In the genomic region with DNA sequence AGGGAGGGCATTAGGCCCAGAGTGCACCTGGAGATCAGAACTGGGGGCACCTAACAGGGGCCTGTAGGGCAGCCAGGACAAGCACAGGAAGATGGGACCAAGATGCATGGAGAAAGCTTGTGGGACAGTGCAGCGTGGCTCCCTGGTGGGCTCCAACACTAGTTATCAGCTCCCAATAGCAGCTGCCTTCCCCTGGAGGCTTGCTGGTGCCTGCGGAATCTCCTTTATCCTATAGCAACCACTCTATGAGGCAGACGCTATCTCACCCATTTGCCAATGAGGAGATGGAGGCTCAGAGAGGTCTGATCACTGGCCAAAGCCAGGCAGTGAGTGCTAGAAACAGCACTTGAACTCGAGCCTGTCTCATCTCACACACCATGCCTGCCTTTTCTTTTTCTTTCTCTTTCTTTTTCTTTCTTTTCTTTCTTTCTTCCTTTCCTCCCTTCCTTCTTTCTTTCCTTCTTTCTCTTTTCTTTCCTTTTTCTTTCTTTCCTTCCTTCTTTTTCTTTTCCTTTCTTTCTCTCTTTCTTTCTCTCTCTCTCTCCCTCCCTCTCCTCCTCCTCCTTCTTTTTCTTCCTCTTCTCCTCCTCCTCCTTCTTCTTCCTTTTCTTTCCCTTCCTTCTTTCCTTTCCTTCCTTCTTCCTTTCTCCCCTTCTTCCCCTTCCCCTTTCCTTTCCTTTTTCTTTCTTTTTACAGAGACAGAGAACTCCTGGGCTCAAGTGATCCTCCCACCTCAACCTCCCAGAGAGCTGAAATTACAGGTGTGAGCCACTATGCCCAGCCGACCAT, we compare ENCODE assay signal across 24 cellular contexts. TPM values are rescaled to one million over a fixed set of nuclear protein-coding genes. Genes with fewer than 3 reads are reported as not detected.
A peak's percentile ranks its signal among the peaks of the same experiment; 100 is the strongest.
DNase-seq lines count a peak whose midpoint lies in the region; ATAC-seq, FAIRE-seq and TF ChIP-seq lines count a peak whose summit lies in the region.
"Had no signal": no experiment of that assay in that cellular context is flagged by ENCODE, and none has a peak within 500 bp of the region (broad histone marks: within the 10 kb centered on the region; RNA-seq: fewer than 3 reads in every experiment).

No MANE protein-coding gene starts in this region.

- H2BK5ac ChIP-seq in H1 (ENCODE audit: low read depth, low read length) (no peak overlapping the region), mesendoderm (ENCODE audit: low read length) (no peak overlapping the region)

- no peak for TF ChIP-seq RAD21 in H1 (IDR thresholded peaks at IDR 0.05 in 1 of 2, conservative IDR thresholded peaks at IDR 0.05 in 1 of 2; ENCODE audit: low read depth in 2 of 2, low read length in 2 of 2)

- H3K4me1 Mint-ChIP-seq in GM23338 = no peaks in the 10 kb centered on the region
- H3K4me1 Mint-ChIP-seq in activated T-cell treated with anti-CD3 and anti-CD28 coated beads, Interleukin-2, amount 50 U/mL, for 24 hours (ENCODE audit: low read depth) = no peaks in the 10 kb centered on the region
- H3K4me1 Mint-ChIP-seq: CD14-positive monocyte; CD4-positive, alpha-beta memory T cell had no signal

- H3K79me1 ChIP-seq in H1 (ENCODE audit: low read depth, low read length) (no peaks in the 10 kb centered on the region), mesendoderm (ENCODE audit: low read length) (no peaks in the 10 kb centered on the region)

- no peak overlapping the region for H2BK20ac ChIP-seq in H1 (ENCODE audit: low read length)

- no peaks in the 10 kb centered on the region; the same call in 1 of the 2 replicates for H3K9me2 ChIP-seq in GM23338 (ENCODE audit: insufficient read depth)

- POLR2A ChIA-PET in HEK293 (lab: Yijun Ruan, JAX) = no interaction called here
- POLR2A ChIA-PET in H1 (lab: Charles Lee; ENCODE audit: partially characterized antibody) = interaction anchor here (1.1 kb wide), 1 partner anchor 18 kb away, joined by 3 read pairs; no protein-coding TSS in a partner anchor

- no peaks in the 10 kb centered on the region for H4K20me1 ChIP-seq in GM23338 (replicated peaks; ENCODE audit: insufficient read depth)
- H4K20me1 ChIP-seq in H1 (replicated peaks in 1 of 2; ENCODE audit: control insufficient read depth in 1 of 2, insufficient read depth in 2 of 2, low read length in 2 of 2) = no peaks in the 10 kb centered on the region
- H4K20me1 ChIP-seq: BLaER1 had no signal

- H4K5ac ChIP-seq in H1 (ENCODE audit: insufficient read length, low read depth, low read length) = no peak overlapping the region
- H4K5ac ChIP-seq in mesendoderm (ENCODE audit: low read length) = no peak overlapping the region

- TF ChIP-seq CTCF in GM23338 (conservative IDR thresholded peaks at IDR 0.05; ENCODE audit: low read depth in 2 of 2) (no peak), HEK293 (tag by site-specific recombination; IDR thresholded peaks at IDR 0.05) (no peak), H1 (IDR thresholded peaks at IDR 0.05; ENCODE audit: control extremely low read depth in 1 of 3, insufficient read depth in 1 of 3, low read depth in 1 of 3, low read length in 3 of 3) (no peak; a peak in 1 of 4 replicates)

- no peak for DNase-seq in GM23338 (ENCODE audit: low spot score)
- DNase-seq in H1 (ENCODE audit: low read depth in 1 of 2, low spot score in 2 of 2) = no peak
- DNase-seq in mesendoderm = peak; percentile 60
- no peak for DNase-seq in activated T-cell treated with anti-CD3 and anti-CD28 coated beads, Interleukin-2, amount 50 U/mL, for 24 hours
- DNase-seq in effector CD4-positive, alpha-beta T cell = no peak
- DNase-seq: ACHN; Calu3; CD4-positive, alpha-beta memory T cell; DMS79 treated with DMSO at 0.1 percent for 48 hours; GF-D8; IMR-90; Karpas-422; KBM-7 had no signal

- no peak for FAIRE-seq in H1 (lab: Jason Lieb, UNC)
- FAIRE-seq: A204.1, GM19239, H54 had no signal

- H3K14ac ChIP-seq in H1 (ENCODE audit: insufficient read length) = no peak overlapping the region

- H3K56ac ChIP-seq in H1 (replicated peaks; ENCODE audit: insufficient read length, low read depth, low read length) (no peak overlapping the region), mesendoderm (ENCODE audit: low read length) (no peak overlapping the region)

- no peak overlapping the region for H3K18ac ChIP-seq in H1 (ENCODE audit: extremely low read depth, low read length)
- no peak overlapping the region for H3K18ac ChIP-seq in mesendoderm (ENCODE audit: low read length)

- H3K4ac ChIP-seq in H1 (replicated peaks; ENCODE audit: insufficient read length, low read depth, low read length) (no peak overlapping the region), mesendoderm (ENCODE audit: low read depth, low read length) (no peak overlapping the region)

- no peak overlapping the region for H3K4me3 ChIP-seq in GM23338
- no peak overlapping the region for H3K4me3 ChIP-seq in HEK293 (ENCODE audit: low read depth, low read length)
- H3K4me3 ChIP-seq in H1 (ENCODE audit: extremely low read depth in 1 of 4, insufficient read depth in 2 of 4, low read depth in 3 of 4, low read length in 4 of 4) = no peak overlapping the region
- no peak overlapping the region for H3K4me3 ChIP-seq in mesendoderm (ENCODE audit: low read length)
- H3K4me3 ChIP-seq: BLaER1 had no signal

- H3K4me1 ChIP-seq in GM23338 (ENCODE audit: insufficient read depth) (no peaks in the 10 kb centered on the region), HEK293 (ENCODE audit: control insufficient read depth, insufficient read depth, low read length) (peaks cover 6% of the 10 kb centered on the region), H1 (replicated peaks in 1 of 4; ENCODE audit: control insufficient read depth in 3 of 4, insufficient read depth in 4 of 4, low read length in 3 of 4) (no peaks in the 10 kb centered on the region), mesendoderm (ENCODE audit: control insufficient read depth, low read depth, low read length) (no peaks in the 10 kb centered on the region)

- 0 out of 2 replicates have a peak overlapping the region, but pooled peaks have one; percentile 50 for H2BK12ac ChIP-seq in H1 (ENCODE audit: low read depth, low read length)

- peaks cover 5% of the 10 kb centered on the region for H3K27me3 Mint-ChIP-seq in GM23338 (ENCODE audit: insufficient read depth, low read depth, poor library complexity)
- peaks cover 3% of the 10 kb centered on the region for H3K27me3 Mint-ChIP-seq in activated T-cell treated with anti-CD3 and anti-CD28 coated beads, Interleukin-2, amount 50 U/mL, for 24 hours

- H3K36me3 Mint-ChIP-seq in GM23338 (ENCODE audit: low read depth) = no peaks in the 10 kb centered on the region
- H3K36me3 Mint-ChIP-seq in activated T-cell treated with anti-CD3 and anti-CD28 coated beads, Interleukin-2, amount 50 U/mL, for 24 hours (ENCODE audit: low read depth) = no peaks in the 10 kb centered on the region
- H3K36me3 Mint-ChIP-seq: CD14-positive monocyte; CD4-positive, alpha-beta memory T cell had no signal

- H3K4me2 ChIP-seq in GM23338 = no peak overlapping the region
- no peak overlapping the region for H3K4me2 ChIP-seq in H1 (ENCODE audit: insufficient read depth in 1 of 2, low read depth in 2 of 2, low read length in 2 of 2)
- H3K4me2 ChIP-seq in mesendoderm (ENCODE audit: low read length) = no peak overlapping the region
- H3K4me2 ChIP-seq: BLaER1 had no signal

- H3K9me3 Mint-ChIP-seq in GM23338 = no peaks in the 10 kb centered on the region; the same call in 1 of the 3 replicates
- H3K9me3 Mint-ChIP-seq in activated T-cell treated with anti-CD3 and anti-CD28 coated beads, Interleukin-2, amount 50 U/mL, for 24 hours = no peaks in the 10 kb centered on the region
- H3K9me3 Mint-ChIP-seq: CD14-positive monocyte; CD4-positive, alpha-beta memory T cell had no signal

- H3K4me3 Mint-ChIP-seq in GM23338 = no peak overlapping the region; the same call in 2 of the 3 replicates
- no peak overlapping the region for H3K4me3 Mint-ChIP-seq in activated T-cell treated with anti-CD3 and anti-CD28 coated beads, Interleukin-2, amount 50 U/mL, for 24 hours
- H3K4me3 Mint-ChIP-seq: CD14-positive monocyte; CD4-positive, alpha-beta memory T cell had no signal

- 85% methylated on average over 5 of the region's 5 CpGs; no CpG with 5 or more reads in 1 of the 2 experiments for WGBS in H1 (ENCODE audit: extremely low coverage in 1 of 2, insufficient coverage in 1 of 2, insufficient read length in 1 of 2, insufficient replicate concordance in 2 of 2, low coverage in 1 of 2, low lambda C conversion rate in 2 of 2, missing lambda C conversion rate in 1 of 2), 2 experiments
- WGBS in mesendoderm (ENCODE audit: extremely low coverage, insufficient coverage, low lambda C conversion rate) = no CpG with 5 or more reads among the region's 5 CpGs

- ATAC-seq in GM23338 (peak; percentile 62), GM18511 (IDR thresholded peaks at IDR 0.05; ENCODE audit: unreplicated experiment) (no peak), HG03521 (IDR thresholded peaks at IDR 0.05; ENCODE audit: unreplicated experiment) (no peak)
- ATAC-seq: HCT116 had no signal

- H4K8ac ChIP-seq in H1 (ENCODE audit: extremely low read depth, insufficient read depth, low read length) (no peak overlapping the region), mesendoderm (ENCODE audit: low read depth, low read length) (no peak overlapping the region)

- H3K27ac Mint-ChIP-seq in GM23338 = no peak overlapping the region
- no peak overlapping the region for H3K27ac Mint-ChIP-seq in activated T-cell treated with anti-CD3 and anti-CD28 coated beads, Interleukin-2, amount 50 U/mL, for 24 hours
- H3K27ac Mint-ChIP-seq: CD14-positive monocyte had no signal

- H3K27ac ChIP-seq in GM23338 (ENCODE audit: low read depth) = no peak overlapping the region
- no peak overlapping the region for H3K27ac ChIP-seq in HEK293 (ENCODE audit: extremely low read depth, low read depth, low read length)
- no peak overlapping the region for H3K27ac ChIP-seq in H1 (ENCODE audit: low read depth, low read length)
- H3K27ac ChIP-seq in mesendoderm (ENCODE audit: low read depth, low read length) = no peak overlapping the region
- H3K27ac ChIP-seq: BLaER1, HL-60 had no signal

- H3K23me2 ChIP-seq in H1 (ENCODE audit: low read depth, low read length) = no peaks in the 10 kb centered on the region

- H3K36me3 ChIP-seq in GM23338 (ENCODE audit: insufficient read depth) = no peaks in the 10 kb centered on the region
- H3K36me3 ChIP-seq in HEK293 (ENCODE audit: control insufficient read depth in 2 of 2, insufficient read depth in 1 of 2, low read length in 2 of 2) = no peaks in the 10 kb centered on the region
- H3K36me3 ChIP-seq in H1 (ENCODE audit: control insufficient read depth in 2 of 4, insufficient read depth in 4 of 4, low read length in 3 of 4) = no peaks in the 10 kb centered on the region
- H3K36me3 ChIP-seq in mesendoderm (ENCODE audit: control insufficient read depth, insufficient read depth, low read length) = no peaks in the 10 kb centered on the region
- H3K36me3 ChIP-seq: BLaER1 had no signal

- H3K9me3 ChIP-seq in HEK293 (ENCODE audit: control insufficient read depth, insufficient read depth, low read depth, low read length) (no peaks in the 10 kb centered on the region), H1 (ENCODE audit: insufficient read depth in 2 of 2, low read depth in 1 of 2, low read length in 1 of 2) (no peaks in the 10 kb centered on the region)
- H3K9me3 ChIP-seq: BLaER1 had no signal

- no peak overlapping the region for H4K91ac ChIP-seq in H1 (replicated peaks; ENCODE audit: insufficient read length, low read length)

- H3K27me3 ChIP-seq in GM23338 (ENCODE audit: insufficient read depth) = no peaks in the 10 kb centered on the region
- H3K27me3 ChIP-seq in H1 (replicated peaks in 1 of 4; ENCODE audit: control insufficient read depth in 3 of 4, extremely low read depth in 1 of 4, insufficient read depth in 3 of 4, low read length in 3 of 4) = no peaks in the 10 kb centered on the region; a peak in 1 of 7 replicates
- no peaks in the 10 kb centered on the region for H3K27me3 ChIP-seq in mesendoderm (ENCODE audit: insufficient read depth, low read length, poor library complexity)
- H3K27me3 ChIP-seq: BLaER1 had no signal

- H2BK15ac ChIP-seq in H1 (ENCODE audit: low read length) = no peak overlapping the region
- H2BK15ac ChIP-seq in mesendoderm (replicated peaks; ENCODE audit: low read depth) = no peak overlapping the region

- H3F3A ChIP-seq in GM23338 (replicated peaks; ENCODE audit: low read depth) = no peaks in the 10 kb centered on the region

- H2BK120ac ChIP-seq in H1 (replicated peaks; ENCODE audit: low read depth, low read length) (no peak overlapping the region), mesendoderm (ENCODE audit: low read depth, low read length) (no peak overlapping the region)

- H3K79me2 ChIP-seq in GM23338 (replicated peaks; ENCODE audit: insufficient read depth) (no peaks in the 10 kb centered on the region), H1 (ENCODE audit: control insufficient read depth in 1 of 2, insufficient read depth in 2 of 2, low read length in 2 of 2) (no peaks in the 10 kb centered on the region), mesendoderm (ENCODE audit: control insufficient read depth, insufficient read depth, low read length) (no peaks in the 10 kb centered on the region)

- TF ChIP-seq EP300 in H1 (IDR thresholded peaks at IDR 0.05; ENCODE audit: borderline replicate concordance in 1 of 2, low read depth in 2 of 2, low read length in 2 of 2) = no peak

- H3K23ac ChIP-seq in H1 (ENCODE audit: insufficient read length) = no peak overlapping the region
- H3K23ac ChIP-seq in mesendoderm (ENCODE audit: low read length) = no peak overlapping the region

- CTCF ChIA-PET in HEK293 (lab: Yijun Ruan, JAX) = interaction anchor here (0.6 kb wide), 1 partner anchor 460 kb away, joined by 3 read pairs; no protein-coding TSS in a partner anchor
- CTCF ChIA-PET in H1 (lab: Charles Lee; ENCODE audit: partially characterized antibody) = interaction anchor here (0.6 to 1.5 kb wide), 3 partner anchors 10 to 37 kb away, joined by 3 to 4 read pairs (median 3); no protein-coding TSS in a partner anchor

- H3K9ac ChIP-seq in H1 (replicated peaks in 1 of 4; ENCODE audit: extremely low read depth in 1 of 4, low read depth in 3 of 4, low read length in 3 of 4) = no peak overlapping the region
- H3K9ac ChIP-seq in mesendoderm (ENCODE audit: low read length) = no peak overlapping the region
- H3K9ac ChIP-seq: BLaER1 had no signal

- H2AFZ ChIP-seq in GM23338 (no peak overlapping the region), H1 (ENCODE audit: low read length) (no peak overlapping the region)

- H2AK5ac ChIP-seq in H1 (ENCODE audit: low read depth, low read length) = no peak overlapping the region
- H2AK5ac ChIP-seq in mesendoderm (ENCODE audit: low read length) = no peak overlapping the region

- no peak for TF ChIP-seq POLR2A in H1 (IDR thresholded peaks at IDR 0.05; ENCODE audit: control extremely low read depth in 1 of 2, low read depth in 2 of 2, low read length in 2 of 2)

RNA-seq across cellular contexts. Expression of a gene that starts 16.1 kb away (rescaled TPM):
- 2.5 and 5.2 TPM in 2 replicates for total RNA-seq in GM23338 (2014; rRNA removed; shearing (Covaris generic))
- 1.7 and 1.9 TPM in 2 replicates for polyA plus RNA-seq in GM23338 (2016; fragmentation: Nextera tagmentation; extraction: Ambion mirVana)
- 3.9 and 4.9 TPM in 2 replicates for total RNA-seq in H1 (2021; fragmentation: NEBNext Ultra II Directional; extraction: Animal tissue kit (Norgen Biotek cat#: 25700))
- 2.6 and 2.9 TPM in 2 replicates for polyA plus RNA-seq in H1 (2011; rRNA removed)
- 3.8 TPM for polyA plus RNA-seq in H1 (2011; cell fraction: cytosol; rRNA removed)
- polyA plus RNA-seq in H1 (2011; cell fraction: nucleus; rRNA removed) = 5.6 TPM
- polyA plus RNA-seq in H1 (2012, experiment 1 of 2) = 2.1 to 4.0 TPM (median 3.6 TPM) in 4 replicates
- polyA plus RNA-seq in H1 (2012, experiment 2 of 2) = 2.1 TPM
- polyA plus RNA-seq in H1 (2013, experiment 1 of 2) = 2.2 TPM
- polyA plus RNA-seq in H1 (2013, experiment 2 of 2) = 2.1 TPM
- 3.2 and 3.3 TPM in 2 replicates for polyA minus RNA-seq in H1 (2011; rRNA and poly(A)+ RNA removed)
- polyA minus RNA-seq in H1 (2011; cell fraction: cytosol; rRNA and poly(A)+ RNA removed) = 1.2 TPM
- 2.0 TPM for polyA minus RNA-seq in H1 (2011; cell fraction: nucleus; rRNA and poly(A)+ RNA removed)
- polyA plus RNA-seq in mesendoderm (2013, experiment 1 of 2) = 1.2 TPM
- 1.4 TPM for polyA plus RNA-seq in mesendoderm (2013, experiment 2 of 2)
- total RNA-seq: CD4-positive, alpha-beta memory T cell; HT1080; IMR-90 had no signal
- polyA plus RNA-seq: CD14-positive monocyte; CD4-positive, alpha-beta memory T cell; IMR-90 had no signal

RNA-seq across cellular contexts. Expression of a gene that starts 25.0 kb away (rescaled TPM):
- total RNA-seq in GM23338 (2014; rRNA removed; shearing (Covaris generic)) = 2.1 and 2.4 TPM in 2 replicates
- polyA plus RNA-seq in GM23338 (2016; fragmentation: Nextera tagmentation; extraction: Ambion mirVana) (0.50 and 0.84 TPM in 2 replicates), H1 (2011; rRNA removed) (1.9 and 2.1 TPM in 2 replicates)
- 0.63 and 0.80 TPM in 2 replicates for total RNA-seq in H1 (2021; fragmentation: NEBNext Ultra II Directional; extraction: Animal tissue kit (Norgen Biotek cat#: 25700))
- 1.8 TPM for polyA plus RNA-seq in H1 (2011; cell fraction: cytosol; rRNA removed)
- 3.9 TPM for polyA plus RNA-seq in H1 (2011; cell fraction: nucleus; rRNA removed)
- 1.2 to 1.9 TPM (median 1.6 TPM) in 4 replicates for polyA plus RNA-seq in H1 (2012, experiment 1 of 2)
- 0.70 TPM for polyA plus RNA-seq in H1 (2012, experiment 2 of 2)
- polyA plus RNA-seq in H1 (2013, experiment 1 of 2) = 1.1 TPM
- 0.75 TPM for polyA plus RNA-seq in H1 (2013, experiment 2 of 2)
- polyA minus RNA-seq in H1 (2011; rRNA and poly(A)+ RNA removed) = 1.5 and 2.1 TPM in 2 replicates
- polyA minus RNA-seq in H1 (2011; cell fraction: cytosol; rRNA and poly(A)+ RNA removed) = 0.51 TPM
- polyA minus RNA-seq in H1 (2011; cell fraction: nucleus; rRNA and poly(A)+ RNA removed) = 1.00 TPM
- 0.53 TPM for polyA plus RNA-seq in mesendoderm (2013, experiment 1 of 2)
- 0.53 TPM for polyA plus RNA-seq in mesendoderm (2013, experiment 2 of 2)
- total RNA-seq: CD4-positive, alpha-beta memory T cell; HT1080; IMR-90 had no signal
- polyA plus RNA-seq: CD14-positive monocyte; CD4-positive, alpha-beta memory T cell had no signal

RNA-seq across cellular contexts. Expression of a gene that starts 49.7 kb away (rescaled TPM):
- total RNA-seq in GM23338 (2014; rRNA removed; shearing (Covaris generic)) = not detected in 2 replicates
- not detected in 2 replicates for polyA plus RNA-seq in GM23338 (2016; fragmentation: Nextera tagmentation; extraction: Ambion mirVana)
- total RNA-seq in H1 (2021; fragmentation: NEBNext Ultra II Directional; extraction: Animal tissue kit (Norgen Biotek cat#: 25700)) = not detected in 2 replicates
- not detected in 2 replicates for polyA plus RNA-seq in H1 (2011; rRNA removed)
- polyA plus RNA-seq in H1 (2011; cell fraction: cytosol; rRNA removed) = 0.03 TPM
- polyA plus RNA-seq in H1 (2011; cell fraction: nucleus; rRNA removed) = not detected
- not detected in 4 replicates for polyA plus RNA-seq in H1 (2012, experiment 1 of 2)
- polyA plus RNA-seq in H1 (2012, experiment 2 of 2) = not detected
- not detected for polyA plus RNA-seq in H1 (2013, experiment 1 of 2)
- not detected for polyA plus RNA-seq in H1 (2013, experiment 2 of 2)
- polyA minus RNA-seq in H1 (2011; rRNA and poly(A)+ RNA removed) = not detected in 2 replicates
- polyA minus RNA-seq in H1 (2011; cell fraction: cytosol; rRNA and poly(A)+ RNA removed) = not detected
- polyA minus RNA-seq in H1 (2011; cell fraction: nucleus; rRNA and poly(A)+ RNA removed) = not detected
- not detected for polyA plus RNA-seq in mesendoderm (2013, experiment 1 of 2)
- polyA plus RNA-seq in mesendoderm (2013, experiment 2 of 2) = not detected
- total RNA-seq: Calu3; CD4-positive, alpha-beta memory T cell; HT1080; IMR-90 had no signal
- polyA plus RNA-seq: CD14-positive monocyte; CD4-positive, alpha-beta memory T cell; IMR-90 had no signal

RNA-seq across cellular contexts. Expression of a gene that starts 52.9 kb away (rescaled TPM):
- total RNA-seq in GM23338 (2014; rRNA removed; shearing (Covaris generic)) = 9.2 and 13.3 TPM in 2 replicates
- polyA plus RNA-seq in GM23338 (2016; fragmentation: Nextera tagmentation; extraction: Ambion mirVana) (7.5 and 8.2 TPM in 2 replicates), H1 (2011; rRNA removed) (32.1 and 32.5 TPM in 2 replicates)
- 10.5 and 11.0 TPM in 2 replicates for total RNA-seq in H1 (2021; fragmentation: NEBNext Ultra II Directional; extraction: Animal tissue kit (Norgen Biotek cat#: 25700))
- polyA plus RNA-seq in H1 (2011; cell fraction: cytosol; rRNA removed) = 18.0 TPM
- 16.6 TPM for polyA plus RNA-seq in H1 (2011; cell fraction: nucleus; rRNA removed)
- polyA plus RNA-seq in H1 (2012, experiment 1 of 2) = 5.1 to 12.0 TPM (median 10.9 TPM) in 4 replicates
- 12.7 TPM for polyA plus RNA-seq in H1 (2012, experiment 2 of 2)
- polyA plus RNA-seq in H1 (2013, experiment 1 of 2) = 29.0 TPM
- 31.8 TPM for polyA plus RNA-seq in H1 (2013, experiment 2 of 2)
- polyA minus RNA-seq in H1 (2011; rRNA and poly(A)+ RNA removed) = 4.3 and 5.1 TPM in 2 replicates
- polyA minus RNA-seq in H1 (2011; cell fraction: cytosol; rRNA and poly(A)+ RNA removed) = 11.2 TPM
- 5.4 TPM for polyA minus RNA-seq in H1 (2011; cell fraction: nucleus; rRNA and poly(A)+ RNA removed)
- 12.5 TPM for polyA plus RNA-seq in mesendoderm (2013, experiment 1 of 2)
- polyA plus RNA-seq in mesendoderm (2013, experiment 2 of 2) = 12.0 TPM
- total RNA-seq: HT1080, IMR-90 had no signal
- polyA plus RNA-seq: CD14-positive monocyte, IMR-90 had no signal
